In the genomic region with DNA sequence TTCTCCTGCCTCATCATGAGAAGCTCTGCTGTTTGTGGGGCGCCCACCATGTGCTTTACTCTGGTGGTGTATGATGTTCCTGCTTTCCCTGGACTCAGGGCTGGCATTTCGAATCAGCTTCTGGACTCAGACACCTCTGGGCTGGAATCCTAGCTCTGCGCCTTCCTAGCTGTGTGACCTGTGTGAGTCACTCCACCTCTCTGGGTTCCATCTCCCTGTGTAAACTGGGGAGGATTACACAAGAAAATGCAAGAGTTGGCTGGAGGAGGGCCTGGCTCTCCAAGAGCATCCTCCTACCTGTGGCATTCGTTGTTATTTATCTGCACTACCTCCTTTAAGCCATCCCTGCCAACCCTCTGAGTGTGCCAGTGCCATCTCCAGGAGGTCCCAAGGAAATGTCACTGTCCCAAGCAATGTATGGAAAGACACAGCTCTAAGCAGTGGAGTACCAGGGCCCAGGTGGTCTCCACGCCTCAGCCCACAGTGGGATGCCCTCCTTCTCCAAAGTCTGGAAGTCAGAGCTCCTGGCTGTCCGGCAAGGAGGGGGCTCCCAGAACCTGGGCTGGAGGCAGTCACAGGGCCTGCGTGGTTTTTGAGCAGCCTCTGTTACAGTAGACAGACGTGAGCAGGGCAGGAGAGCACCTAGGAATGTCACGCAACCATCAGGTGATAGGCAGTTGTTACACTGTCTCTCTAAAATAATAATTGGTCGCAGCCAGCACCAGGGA, we compare ENCODE assay signal across 18 cellular contexts. TPM values are rescaled to one million over a fixed set of nuclear protein-coding genes. Genes with fewer than 3 reads are reported as not detected.
DNase-seq lines count a peak whose midpoint lies in the region; TF ChIP-seq lines count a peak whose summit lies in the region.
"Had no signal": no experiment of that assay in that cellular context is flagged by ENCODE, and none has a peak within 500 bp of the region (broad histone marks: within the 10 kb centered on the region; RNA-seq: fewer than 3 reads in every experiment).

No MANE protein-coding gene starts in this region.

- H3K36me3 Mint-ChIP-seq in MCF 10A (ENCODE audit: insufficient read depth, unreplicated experiment) = no peaks in the 10 kb centered on the region
- H3K36me3 Mint-ChIP-seq: activated naive CD4-positive, alpha-beta T cell treated with anti-CD3 and anti-CD28 coated beads, Interleukin-2, amount 50 U/mL, for 72 hours; CD4-positive, alpha-beta memory T cell; stimulated activated effector memory CD8-positive, alpha-beta T cell treated with anti-CD3 and anti-CD28 coated beads, Interleukin-12 subunit alpha, Interleukin-12 subunit beta, amount 100 ng/mL, for 72 hours had no signal

- CTCF ChIA-PET in MCF 10A (lab: Yijun Ruan, JAX) = interaction anchor here (0.7 to 2.6 kb wide), 5 partner anchors 10 to 184 kb away, joined by 3 to 17 read pairs (median 3); no protein-coding TSS in a partner anchor

- POLR2A ChIA-PET in MCF 10A (lab: Yijun Ruan, JAX) = no interaction called here

- H3K4me1 Mint-ChIP-seq in MCF 10A (ENCODE audit: insufficient read depth, unreplicated experiment) = peaks cover 9% of the 10 kb centered on the region

- H3K4me3 Mint-ChIP-seq in MCF 10A (ENCODE audit: unreplicated experiment) = no peak overlapping the region
- H3K4me3 Mint-ChIP-seq: activated CD4-positive, alpha-beta T cell treated with anti-CD3 and anti-CD28 coated beads, Interleukin-2, amount 10 ng/mL, durations not matched to agents 24 days and 14 days had no signal

- no peaks in the 10 kb centered on the region for H3K36me3 ChIP-seq in breast epithelium
- H3K36me3 ChIP-seq: left ventricle myocardium inferior, tibial artery had no signal

- no TSS peak for BruUV-seq in MCF 10A (replicated peaks; lab: Mats Ljungman, UMichigan)

- no peak for TF ChIP-seq POLR2A in breast epithelium (IDR thresholded peaks at IDR 0.05)

- H3K27me3 ChIP-seq in breast epithelium = no peaks in the 10 kb centered on the region

- H3K4me1 ChIP-seq in breast epithelium = peaks cover 7 to 9% of the 10 kb centered on the region in 2 donors

- TF ChIP-seq CTCF in MCF 10A (IDR thresholded peaks at IDR 0.05; ENCODE audit: unreplicated experiment) (no peak), breast epithelium (IDR thresholded peaks at IDR 0.05) (no peak), fibroblast of villous mesenchyme (IDR thresholded peaks at IDR 0.05; ENCODE audit: insufficient read depth, low read depth, low read length) (no peak)

- no peaks in the 10 kb centered on the region for H3K9me3 Mint-ChIP-seq in MCF 10A (ENCODE audit: unreplicated experiment)
- H3K9me3 Mint-ChIP-seq: activated CD4-positive, alpha-beta T cell treated with anti-CD3 and anti-CD28 coated beads, Interleukin-2, amount 10 ng/mL, durations not matched to agents 24 days and 14 days; activated naive CD4-positive, alpha-beta T cell treated with anti-CD3 and anti-CD28 coated beads, Interleukin-2, amount 50 U/mL, for 72 hours; CD4-positive, alpha-beta memory T cell; stimulated activated effector memory CD8-positive, alpha-beta T cell treated with anti-CD3 and anti-CD28 coated beads, Interleukin-12 subunit alpha, Interleukin-12 subunit beta, amount 100 ng/mL, for 72 hours had no signal

- no peaks in the 10 kb centered on the region for H3K27me3 Mint-ChIP-seq in MCF 10A (ENCODE audit: insufficient read depth, unreplicated experiment)

- H3K27ac ChIP-seq in breast epithelium = peak overlapping the region in 1 of 2 donors; percentile 71
- H3K27ac ChIP-seq: SK-N-MC, tibial artery had no signal

- intact Hi-C loops in MCF 10A (cut with micrococcal nuclease) = no loop called here
- intact Hi-C loops in breast epithelium (cut with DNase I; ENCODE audit: low total_unique reads) = no loop called here

- DNase-seq in MCF 10A (ENCODE audit: unreplicated experiment) = peak; percentile 68
- DNase-seq in breast epithelium (ENCODE audit: low spot score in 2 of 2) = no peak
- DNase-seq in fibroblast of villous mesenchyme (ENCODE audit: low read depth) = peak; percentile 56
- no peak for DNase-seq in activated effector memory CD4-positive, alpha-beta T cell treated with anti-CD3 and anti-CD28 coated beads, Interleukin-2, amount 50 U/mL, for 16 hours
- no peak for DNase-seq in inferior parietal cortex (ENCODE audit: extremely low spot score)
- DNase-seq in NCI-H1436 treated with DMSO at 0.1 percent for 48 hours (lab: John Stamatoyannopoulos, UW) = no peak
- DNase-seq: CD4-positive, alpha-beta memory T cell; DMS79 treated with DMSO at 0.1 percent for 48 hours; left ventricle myocardium inferior; NCI-H446 treated with DMSO at 0.1 percent for 48 hours; posterior cingulate gyrus; tibial artery had no signal

- no peak overlapping the region for H3K4me3 ChIP-seq in breast epithelium
- no peak overlapping the region for H3K4me3 ChIP-seq in fibroblast of villous mesenchyme (ENCODE audit: low read depth, low read length)
- H3K4me3 ChIP-seq: SK-N-MC, skin epidermis had no signal

- H3K27ac Mint-ChIP-seq in MCF 10A (ENCODE audit: low read depth, unreplicated experiment) = no peak overlapping the region
- H3K27ac Mint-ChIP-seq: activated CD4-positive, alpha-beta T cell treated with anti-CD3 and anti-CD28 coated beads, Interleukin-2, amount 10 ng/mL, durations not matched to agents 24 days and 14 days; activated naive CD4-positive, alpha-beta T cell treated with anti-CD3 and anti-CD28 coated beads, Interleukin-2, amount 50 U/mL, for 72 hours had no signal

- H3K9me3 ChIP-seq in breast epithelium = no peaks in the 10 kb centered on the region
- H3K9me3 ChIP-seq: left ventricle myocardium inferior, tibial artery had no signal

RNA-seq across cellular contexts. Expression of gene TNFAIP2, which starts 7.3 kb away (rescaled TPM):
- total RNA-seq in MCF 10A (2022) (17.9 and 19.1 TPM in 2 replicates), breast epithelium (10 to 100 TPM; 43.6 to 76.5 (median 60.0) TPM), fibroblast of villous mesenchyme (122 and 240 TPM in 2 replicates)

RNA-seq across cellular contexts. Expression of gene EXOC3L4, which starts 21.5 kb away (rescaled TPM):
- not detected in 2 replicates for total RNA-seq in MCF 10A (2022)
- 1 to 10 TPM in 1 of 3 donors, under 1 TPM in 1, not detected in 1; 0.66 to 1.0 TPM for total RNA-seq in breast epithelium
- total RNA-seq in fibroblast of villous mesenchyme = under 0.01 TPM in 1 of 2 replicates, not detected in the other
- total RNA-seq: activated CD4-positive, alpha-beta T cell treated with anti-CD3 and anti-CD28 coated beads, Interleukin-2, amount 10 ng/mL, durations not matched to agents 24 days and 14 days; activated naive CD4-positive, alpha-beta T cell treated with anti-CD3 and anti-CD28 coated beads, Interleukin-2, amount 50 U/mL, for 72 hours; CD4-positive, alpha-beta memory T cell had no signal

RNA-seq across cellular contexts. Expression of gene LBHD2, which starts 32.0 kb away (rescaled TPM):
- not detected in 2 replicates for total RNA-seq in MCF 10A (2022)
- total RNA-seq in breast epithelium = not detected
- total RNA-seq in fibroblast of villous mesenchyme = not detected in 2 replicates
- total RNA-seq: A172; activated CD4-positive, alpha-beta T cell treated with anti-CD3 and anti-CD28 coated beads, Interleukin-2, amount 10 ng/mL, durations not matched to agents 24 days and 14 days; activated naive CD4-positive, alpha-beta T cell treated with anti-CD3 and anti-CD28 coated beads, Interleukin-2, amount 50 U/mL, for 72 hours; CD4-positive, alpha-beta memory T cell; left ventricle myocardium inferior had no signal

RNA-seq across cellular contexts. Expression of gene CDC42BPB, which starts 58.7 kb away (rescaled TPM):
- 82.7 and 91.1 TPM in 2 replicates for total RNA-seq in MCF 10A (2022)
- total RNA-seq in breast epithelium = 100 to 1,000 TPM in 1 of 3 donors, 10 to 100 TPM in 2; 64.0 to 110 (median 98.0) TPM
- 104 and 122 TPM in 2 replicates for total RNA-seq in fibroblast of villous mesenchyme

Comparison
In these comparisons a context has a peak if more than half of its experiments do, and no peak if none do; other contexts are left out.
1. DNase-seq: peak in MCF 10A (single experiment) and fibroblast of villous mesenchyme (single experiment); none in breast epithelium (0 of 2), activated effector memory CD4-positive, alpha-beta T cell treated with anti-CD3 and anti-CD28 coated beads, Interleukin-2, amount 50 U/mL, for 16 hours (single experiment), inferior parietal cortex (single experiment) and NCI-H1436 treated with DMSO at 0.1 percent for 48 hours (single experiment).